8 cellular contexts compared by ENCODE assay signal in the genomic region with DNA sequence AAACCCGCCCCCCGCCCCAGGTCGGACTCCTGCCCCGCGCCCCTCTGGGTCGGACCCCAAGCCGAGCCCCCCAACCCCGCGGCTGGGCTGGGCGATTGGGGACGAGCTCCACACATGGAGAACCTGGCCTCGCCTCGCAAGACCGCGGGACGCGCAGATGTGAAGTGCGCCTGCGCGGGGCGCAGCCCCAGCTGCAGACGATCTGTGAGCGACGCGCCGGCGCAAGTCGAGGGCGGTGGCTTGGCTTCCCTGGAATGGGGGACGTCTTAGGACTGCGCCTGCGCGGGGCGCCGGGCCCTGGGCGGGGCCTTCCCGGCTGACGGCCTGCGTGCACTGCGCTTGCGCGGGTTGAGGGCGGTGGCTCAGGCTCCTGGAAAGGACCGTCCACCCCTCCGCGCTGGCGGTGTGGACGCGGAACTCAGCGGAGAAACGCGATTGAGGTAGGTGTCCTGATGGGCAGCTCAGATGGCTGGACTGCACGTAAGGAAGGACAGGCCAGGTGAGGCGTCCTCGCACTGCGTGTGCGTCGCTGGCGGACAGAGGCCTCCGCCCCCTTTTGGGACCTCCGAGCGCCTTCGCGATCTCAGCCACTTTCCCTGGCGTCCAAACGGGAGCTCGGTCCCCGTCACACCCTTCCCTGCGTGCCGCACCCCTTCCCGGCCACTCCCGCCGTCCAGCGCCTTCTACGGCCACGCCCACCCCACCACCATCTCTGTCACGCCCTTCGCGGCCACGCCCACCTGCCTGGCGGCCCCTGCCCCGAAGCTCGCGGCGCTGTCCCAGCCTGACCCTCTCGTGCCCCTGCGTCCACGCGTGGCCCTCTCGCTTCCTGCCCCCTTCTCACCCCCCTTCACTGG. TPM values are rescaled to one million over a fixed set of nuclear protein-coding genes. Genes with fewer than 3 reads are reported as not detected.
DNase-seq lines count a peak whose midpoint lies in the region; FAIRE-seq and TF ChIP-seq lines count a peak whose summit lies in the region.

TSS of gene PRMT2 (plus strand) at position 351 of the 857 bp plus-strand sequence. CDS start 1,278 bp downstream, outside the sequence.

- H4K91ac ChIP-seq in neuronal stem cell (ENCODE audit: low read depth, low read length, poor library complexity), result no peak within 1 kb of the TSS

- H3K23ac ChIP-seq in neuronal stem cell (ENCODE audit: low read depth, low read length, poor library complexity), result peak within 1 kb of the TSS; percentile 95

- no CpG with 5 or more reads among the region's 90 CpGs for WGBS in neuronal stem cell (ENCODE audit: extremely low coverage in 2 of 2, insufficient read length in 2 of 2, insufficient replicate concordance in 1 of 2), 2 donors

- H2BK15ac ChIP-seq in neuronal stem cell (ENCODE audit: low read length), result peak within 1 kb of the TSS; percentile 87

- H3K18ac ChIP-seq in neuronal stem cell (ENCODE audit: low read length), result peak within 1 kb of the TSS; percentile 99

- H3K36me3 ChIP-seq in neuronal stem cell (replicated peaks in 1 of 2; ENCODE audit: control insufficient read depth in 2 of 2, insufficient read depth in 2 of 2, low read length in 2 of 2), result peaks cover 2 to 42% of the 10 kb centered on the region in 2 donors
- peaks cover 0 to 4% (median 4%) of the 10 kb centered on the region in 5 donors for H3K36me3 ChIP-seq in subcutaneous abdominal adipose tissue (ENCODE audit: control insufficient read depth in 5 of 5, insufficient read depth in 5 of 5, low read length in 5 of 5)

- H3K9me3 Mint-ChIP-seq in HFFc6, result no peaks in the 10 kb centered on the region
- no peaks in the 10 kb centered on the region for H3K9me3 Mint-ChIP-seq in activated naive CD4-positive, alpha-beta T cell treated with anti-CD3 and anti-CD28 coated beads for 36 hours

- H4K8ac ChIP-seq in neuronal stem cell (ENCODE audit: low read depth, low read length), result peak within 1 kb of the TSS; percentile 98

- H3K27ac Mint-ChIP-seq in HFFc6, result peak within 1 kb of the TSS; percentile 98
- H3K27ac Mint-ChIP-seq in activated naive CD4-positive, alpha-beta T cell treated with anti-CD3 and anti-CD28 coated beads for 36 hours, result peak within 1 kb of the TSS; percentile 93

- H2AFZ ChIP-seq in neuronal stem cell (ENCODE audit: low read length), result peak within 1 kb of the TSS; percentile 85

- H3K4me3 Mint-ChIP-seq in HFFc6, result peak within 1 kb of the TSS; percentile 95
- H3K4me3 Mint-ChIP-seq in activated naive CD4-positive, alpha-beta T cell treated with anti-CD3 and anti-CD28 coated beads for 36 hours, result peak within 1 kb of the TSS; percentile 86

- no peak within 1 kb of the TSS for H2BK120ac ChIP-seq in neuronal stem cell (ENCODE audit: low read depth, low read length)

- intact Hi-C loops in activated naive CD4-positive, alpha-beta T cell treated with anti-CD3 and anti-CD28 coated beads for 36 hours (cut with micrococcal nuclease), result loop anchor here (1.0 kb wide), 4 partner anchors 30 to 311 kb away; partner anchors contain the start of genes DIP2A, PCNT and S100B

- TF ChIP-seq CTCF in HFFc6 (IDR thresholded peaks at IDR 0.05) (no peak; the same call in 1 of the 2 replicates), NB4 (IDR thresholded peaks at IDR 0.05; ENCODE audit: low read depth, low read length) (no peak)

- H3K9ac ChIP-seq in neuronal stem cell (ENCODE audit: low read depth, low read length, poor library complexity) (peak within 1 kb of the TSS; percentile 99), subcutaneous abdominal adipose tissue (ENCODE audit: low read length in 5 of 5) (peak within 1 kb of the TSS; percentile 56 to 99 (median 95))

- no peak within 1 kb of the TSS for H3K4ac ChIP-seq in neuronal stem cell (ENCODE audit: low read length)

- peaks cover 2% of the 10 kb centered on the region for H3K79me1 ChIP-seq in neuronal stem cell (ENCODE audit: low read depth, low read length)

- peak within 1 kb of the TSS; percentile 90 for H3K4me2 ChIP-seq in neuronal stem cell (ENCODE audit: insufficient read depth, low read length, poor library complexity, severe bottlenecking)

- H3K27me3 Mint-ChIP-seq in HFFc6 (ENCODE audit: insufficient read depth), result peaks cover 2% of the 10 kb centered on the region; the same call in 1 of the 2 replicates
- no peaks in the 10 kb centered on the region for H3K27me3 Mint-ChIP-seq in activated naive CD4-positive, alpha-beta T cell treated with anti-CD3 and anti-CD28 coated beads for 36 hours (ENCODE audit: low read depth)

- peaks cover 16% of the 10 kb centered on the region for H3K36me3 Mint-ChIP-seq in HFFc6 (ENCODE audit: low read depth)
- H3K36me3 Mint-ChIP-seq in activated naive CD4-positive, alpha-beta T cell treated with anti-CD3 and anti-CD28 coated beads for 36 hours (ENCODE audit: low read depth), result peaks cover 10% of the 10 kb centered on the region

- H2BK12ac ChIP-seq in neuronal stem cell (ENCODE audit: low read length), result no peak within 1 kb of the TSS

- H3K9me3 ChIP-seq in neuronal stem cell (replicated peaks in 1 of 2; ENCODE audit: control insufficient read depth in 2 of 2, insufficient read depth in 1 of 2, low read depth in 1 of 2, low read length in 2 of 2), result peaks cover 0 to 5% of the 10 kb centered on the region in 2 donors
- H3K9me3 ChIP-seq in subcutaneous abdominal adipose tissue (ENCODE audit: control insufficient read depth in 5 of 5, low read length in 5 of 5), result no peaks in the 10 kb centered on the region

- no peaks in the 10 kb centered on the region for H3K27me3 ChIP-seq in neuronal stem cell (ENCODE audit: control insufficient read depth in 3 of 3, insufficient read depth in 3 of 3, low read depth in 1 of 3, low read length in 3 of 3)
- H3K27me3 ChIP-seq in subcutaneous abdominal adipose tissue (ENCODE audit: control insufficient read depth in 5 of 5, insufficient read depth in 4 of 5, low read length in 5 of 5), result no peaks in the 10 kb centered on the region

- no peak for FAIRE-seq in frontal cortex (lab: Jason Lieb, UNC)

- H3K4me1 ChIP-seq in neuronal stem cell (ENCODE audit: control insufficient read depth in 2 of 2, insufficient read depth in 1 of 2, low read depth in 1 of 2, low read length in 2 of 2) (peaks cover 0 to 23% of the 10 kb centered on the region in 2 donors), subcutaneous abdominal adipose tissue (ENCODE audit: control insufficient read depth in 5 of 5, insufficient read depth in 5 of 5, low read length in 5 of 5) (peaks cover 4 to 42% (median 35%) of the 10 kb centered on the region in 5 donors)

- H2BK5ac ChIP-seq in neuronal stem cell (ENCODE audit: low read length), result peak within 1 kb of the TSS; percentile 97

- H3K27ac ChIP-seq in neuronal stem cell (replicated peaks; ENCODE audit: low read length) (peak within 1 kb of the TSS; percentile 99), subcutaneous abdominal adipose tissue (ENCODE audit: low read depth, low read length) (peak within 1 kb of the TSS; percentile 97)

- peaks cover 52% of the 10 kb centered on the region for H3K4me1 Mint-ChIP-seq in HFFc6 (ENCODE audit: low read depth)
- H3K4me1 Mint-ChIP-seq in activated naive CD4-positive, alpha-beta T cell treated with anti-CD3 and anti-CD28 coated beads for 36 hours (ENCODE audit: low read depth), result peaks cover 68% of the 10 kb centered on the region

- CTCF ChIA-PET in activated naive CD4-positive, alpha-beta T cell treated with anti-CD3 and anti-CD28 coated beads for 36 hours (lab: Charles Lee), result interaction anchor here (1.0 to 1.3 kb wide), 2 partner anchors 76 to 77 kb away, joined by 3 read pairs; no protein-coding TSS in a partner anchor

- TF ChIP-seq POLR2A in NB4 (IDR thresholded peaks at IDR 0.05; ENCODE audit: extremely low read depth, insufficient read length), result peak; percentile 96

- H3K4me3 ChIP-seq in NB4 (ENCODE audit: low read depth, low read length), result peak within 1 kb of the TSS; percentile 93
- peak within 1 kb of the TSS; percentile 89 to 95 for H3K4me3 ChIP-seq in neuronal stem cell (ENCODE audit: low read length in 2 of 2)
- H3K4me3 ChIP-seq in subcutaneous abdominal adipose tissue (ENCODE audit: low read depth in 1 of 5, low read length in 5 of 5), result peak within 1 kb of the TSS; percentile 75 to 100 (median 99)

- H3K14ac ChIP-seq in neuronal stem cell (ENCODE audit: low read length), result peak within 1 kb of the TSS; percentile 94

- peak within 1 kb of the TSS; percentile 81 for H2AK5ac ChIP-seq in neuronal stem cell (ENCODE audit: low read depth, low read length)

- DNase-seq in GM04504 (ENCODE audit: low read depth), result peak; percentile 92
- peak; percentile 95 for DNase-seq in HFFc6
- peak; percentile 97 for DNase-seq in NB4 (ENCODE audit: low read depth)
- peak; percentile 97 for DNase-seq in SK-N-DZ (ENCODE audit: low spot score)
- peak; percentile 97 for DNase-seq in activated naive CD4-positive, alpha-beta T cell treated with anti-CD3 and anti-CD28 coated beads for 36 hours
- DNase-seq in frontal cortex (ENCODE audit: low spot score in 2 of 2), result peak; percentile 98 to 99
- DNase-seq in neuronal stem cell (ENCODE audit: low spot score), result peak; percentile 97

RNA-seq across cellular contexts. Expression of gene PRMT2, which starts in this region (rescaled TPM):
- total RNA-seq in HFFc6 (2021; fragmentation: NEBNext Ultra II Directional; extraction: Animal tissue kit (Norgen Biotek cat#: 25700)), result 100 to 1,000 TPM in 4 of 6 experiments, 10 to 100 TPM in 2; 98.9 to 111 (median 105) TPM
- polyA plus RNA-seq in SK-N-DZ (2014; cell fraction: cytosol; rRNA removed), result 67.4 and 72.7 TPM in 2 replicates
- 64.4 and 68.6 TPM in 2 replicates for polyA plus RNA-seq in SK-N-DZ (2014; cell fraction: nucleus; rRNA removed)
- 10 to 100 TPM; 78.5 to 81.1 TPM for total RNA-seq in activated naive CD4-positive, alpha-beta T cell treated with anti-CD3 and anti-CD28 coated beads for 36 hours
- total RNA-seq in frontal cortex, result 216 TPM
- 60.6 TPM for polyA plus RNA-seq in neuronal stem cell (2013, experiment 1 of 2)
- polyA plus RNA-seq in neuronal stem cell (2013, experiment 2 of 2), result 61.2 TPM

Comparison
In these comparisons a context has a peak if more than half of its experiments do, and no peak if none do; other contexts are left out.
1. Peak in every context shown above with its lines: DNase-seq, H3K4me3 ChIP-seq and H3K27ac ChIP-seq.